Comparison of ENCODE assay signal across 16 cellular contexts in genomic region chr6:92114091-92114490, GRCh38.
DNase-seq lines count a peak whose midpoint lies in the region; ATAC-seq and TF ChIP-seq lines count a peak whose summit lies in the region.
"Had no signal": no experiment of that assay in that cellular context is flagged by ENCODE, and none has a peak within 500 bp of the region (broad histone marks: within the 10 kb centered on the region; RNA-seq: fewer than 3 reads in every experiment).

No MANE protein-coding gene starts in this region.

- intact Hi-C loops in aorta (cut with DNase I) = no loop called here

- peak; percentile 49 for ATAC-seq in aorta (ENCODE audit: low FRiP score)
- ATAC-seq in HG02610 (IDR thresholded peaks at IDR 0.05; ENCODE audit: unreplicated experiment) = no peak
- ATAC-seq: A549, HepG2 had no signal

- H3K9me3 ChIP-seq in aorta (ENCODE audit: control insufficient read depth, low read length) = no peaks in the 10 kb centered on the region
- H3K9me3 ChIP-seq: A549 had no signal

- H3K27ac ChIP-seq in aorta (ENCODE audit: low read depth in 1 of 2, low read length in 2 of 2) = no peak overlapping the region
- H3K27ac ChIP-seq: A549; BLaER1 treated with 17β-estradiol and CSF1 and Interleukin-3, amounts not matched to agents 10 nM and 100 nM had no signal

- H3K36me3 ChIP-seq in aorta (ENCODE audit: control insufficient read depth in 1 of 2, insufficient read depth in 2 of 2, low read length in 1 of 2) = no peaks in the 10 kb centered on the region
- H3K36me3 ChIP-seq: BLaER1 treated with 17β-estradiol and CSF1 and Interleukin-3, amounts not matched to agents 10 nM and 100 nM had no signal

- H3K4me3 ChIP-seq in aorta (ENCODE audit: low read length in 2 of 2) = no peak overlapping the region
- H3K4me3 ChIP-seq: A549; BLaER1 treated with 17β-estradiol and CSF1 and Interleukin-3, amounts not matched to agents 10 nM and 100 nM had no signal

- no peak for TF ChIP-seq CTCF in GM20000 (IDR thresholded peaks at IDR 0.05; ENCODE audit: extremely low read depth, missing control alignments)

- WGBS in aorta, 2 donors = 0% methylated on average over 1 of the region's 1 CpG

- no peaks in the 10 kb centered on the region for H3K4me1 ChIP-seq in aorta (ENCODE audit: control insufficient read depth in 1 of 2, insufficient read depth in 2 of 2, low read length in 2 of 2)
- H3K4me1 ChIP-seq: A549 had no signal

- H3K27me3 ChIP-seq in aorta (ENCODE audit: control insufficient read depth in 1 of 2, insufficient read depth in 2 of 2, low read length in 1 of 2) = no peaks in the 10 kb centered on the region
- H3K27me3 ChIP-seq: BLaER1 treated with 17β-estradiol and CSF1 and Interleukin-3, amounts not matched to agents 10 nM and 100 nM had no signal

- DNase-seq in NCI-H1417 (lab: John Stamatoyannopoulos, UW) (peak in 2 of 3 experiments; percentile 16 to 55), NCI-H1417 treated with DMSO at 0.1 percent for 48 hours (lab: John Stamatoyannopoulos, UW) (no peak), NCI-H1092 treated with DMSO at 0.1 percent for 48 hours (lab: John Stamatoyannopoulos, UW) (peak; percentile 12), NCI-H748 (lab: John Stamatoyannopoulos, UW; ENCODE audit: unreplicated experiment) (peak; percentile 57), aorta (no peak), GM20000 (ENCODE audit: low spot score) (no peak), 8988T (no peak)
- DNase-seq: H7, KG1, NCI-H1436 treated with DMSO at 0.1 percent for 48 hours, NCI-H2081 treated with DMSO at 0.1 percent for 48 hours, T-helper 2 cell had no signal

Comparison
In these comparisons a context has a peak if more than half of its experiments do, and no peak if none do; other contexts are left out.
1. DNase-seq: peak in NCI-H1417 (2 of 3), NCI-H1092 treated with DMSO at 0.1 percent for 48 hours (single experiment) and NCI-H748 (single experiment); none in NCI-H1417 treated with DMSO at 0.1 percent for 48 hours (single experiment), aorta (0 of 2), GM20000 (single experiment) and 8988T (single experiment).